ENCODE assay signal across 1 cellular context in genomic region chrX:68355629-68355920, GRCh38.
TF ChIP-seq lines count a peak whose summit lies in the region.

No MANE protein-coding gene starts in this region.

TF ChIP-seq in IMR-90, 13 proteins besides CTCF, POLR2A, EP300 and RAD21:
- TF ChIP-seq MXI1 (IDR thresholded peaks at IDR 0.05; ENCODE audit: borderline replicate concordance, low read depth, low read length) (no peak), ELK1 (IDR thresholded peaks at IDR 0.05; ENCODE audit: borderline replicate concordance, low read depth, low read length) (no peak), SMC3 (IDR thresholded peaks at IDR 0.05; ENCODE audit: low read depth, low read length) (no peak), CHD1 (IDR thresholded peaks at IDR 0.05; ENCODE audit: low read depth, low read length) (no peak), FOS (IDR thresholded peaks at IDR 0.05; ENCODE audit: low read depth, low read length) (no peak)
